14 cellular contexts compared by ENCODE assay signal in genomic region chr7:116259821-116260440, GRCh38. TPM values are rescaled to one million over a fixed set of nuclear protein-coding genes. Genes with fewer than 3 reads are reported as not detected.
A peak's percentile ranks its signal among the peaks of the same experiment; 100 is the strongest.
DNase-seq lines count a peak whose midpoint lies in the region; ATAC-seq, FAIRE-seq and TF ChIP-seq lines count a peak whose summit lies in the region.
"Had no signal": no experiment of that assay in that cellular context is flagged by ENCODE, and none has a peak within 500 bp of the region (broad histone marks: within the 10 kb centered on the region; RNA-seq: fewer than 3 reads in every experiment).

No MANE protein-coding gene starts in this region.

- intact Hi-C loops in right lobe of liver (cut with DNase I) = loop anchor here (5.0 to 10.0 kb wide), 3 partner anchors 265 to 327 kb away; partner anchors contain the start of gene CAV1 (in 2 of the 2)

- TF ChIP-seq POLR2A in H54 (IDR thresholded peaks at IDR 0.05; ENCODE audit: low read depth, low read length) = no peak
- TF ChIP-seq POLR2A in right lobe of liver (IDR thresholded peaks at IDR 0.05) = no peak

- 51% methylated on average over 6 of the region's 6 CpGs for WGBS in SK-N-SH (ENCODE audit: low lambda C conversion rate)
- WGBS in right lobe of liver (ENCODE audit: insufficient coverage, low coverage, low lambda C conversion rate, missing lambda C conversion rate) = 80% methylated on average over 5 of the region's 6 CpGs

- H4K20me1 ChIP-seq in SK-N-SH (ENCODE audit: insufficient read depth) = no peaks in the 10 kb centered on the region

- no peak overlapping the region for H2AFZ ChIP-seq in SK-N-SH (ENCODE audit: low read depth)

- no peaks in the 10 kb centered on the region for H3K27me3 ChIP-seq in SK-N-SH (ENCODE audit: insufficient read depth)
- no peaks in the 10 kb centered on the region for H3K27me3 ChIP-seq in right lobe of liver
- H3K27me3 ChIP-seq: right atrium auricular region had no signal

- DNase-seq in H54 (ENCODE audit: insufficient read length, low spot score) (no peak), SK-N-SH (no peak), fibroblast of the aortic adventitia (ENCODE audit: low read depth) (peak; percentile 72), stromal cell of bone marrow (ENCODE audit: low read depth) (peak; percentile 35), mesenteric fat pad (ENCODE audit: low spot score) (no peak), occipital lobe (lab: John Stamatoyannopoulos, UW) (no peak), NCI-H1092 (lab: John Stamatoyannopoulos, UW) (no peak), right lobe of liver (no peak)
- DNase-seq: activated CD4-positive, alpha-beta T cell treated with anti-CD3 and anti-CD28 coated beads, Interleukin-2, amount 10 ng/mL, durations not matched to agents 24 days and 14 days; activated naive CD4-positive, alpha-beta T cell treated with Interleukin-2 at 50 U/mL for 16 hours; DMS79 treated with DMSO at 0.1 percent for 48 hours; NCI-H1092 treated with DMSO at 0.1 percent for 48 hours had no signal

- no peaks in the 10 kb centered on the region for H3K9me3 ChIP-seq in SK-N-SH
- H3K9me3 ChIP-seq in right lobe of liver = no peaks in the 10 kb centered on the region
- H3K9me3 ChIP-seq: right atrium auricular region, thoracic aorta had no signal

- FAIRE-seq in H54 (lab: Jason Lieb, UNC) = peak; percentile 77

- peaks cover 0 to 21% of the 10 kb centered on the region in 2 experiments for H3K36me3 ChIP-seq in SK-N-SH (replicated peaks in 1 of 2; ENCODE audit: control insufficient read depth in 1 of 2, insufficient read depth in 2 of 2, low read length in 1 of 2)
- peaks cover 0 to 6% (median 0%) of the 10 kb centered on the region in 4 donors for H3K36me3 ChIP-seq in right lobe of liver

- peaks cover 3% of the 10 kb centered on the region for H3F3A ChIP-seq in SK-N-SH (replicated peaks; ENCODE audit: insufficient read depth)

- H3K79me2 ChIP-seq in SK-N-SH (ENCODE audit: insufficient read depth) = no peaks in the 10 kb centered on the region

- H3K4me2 ChIP-seq in SK-N-SH = peak overlapping the region; percentile 8; the same call in 1 of the 2 replicates

- POLR2A ChIA-PET in SK-N-SH (lab: Yijun Ruan, JAX) = no interaction called here

- H3K4me1 ChIP-seq in SK-N-SH (ENCODE audit: control insufficient read depth in 1 of 2, insufficient read depth in 2 of 2, low read depth in 1 of 2, low read length in 1 of 2) (peaks cover 0 to 12% of the 10 kb centered on the region in 2 experiments; a peak in 2 of 4 replicates), right lobe of liver (peaks cover 0 to 4% (median 0%) of the 10 kb centered on the region in 4 donors)

- no peak for TF ChIP-seq RAD21 in SK-N-SH (IDR thresholded peaks at IDR 0.05; ENCODE audit: low read length)

- ATAC-seq in right lobe of liver = no peak

- peak overlapping the region; percentile 22 to 43; a peak in 3 of 4 replicates for H3K27ac ChIP-seq in SK-N-SH (ENCODE audit: low read depth in 2 of 2, low read length in 1 of 2)
- no peak overlapping the region for H3K27ac ChIP-seq in right lobe of liver
- H3K27ac ChIP-seq: right atrium auricular region had no signal

- no peak overlapping the region for H3K9ac ChIP-seq in SK-N-SH

- no peak overlapping the region for H3K4me3 ChIP-seq in SK-N-SH (ENCODE audit: low read depth in 2 of 2, low read length in 1 of 2)
- no peak overlapping the region for H3K4me3 ChIP-seq in fibroblast of the aortic adventitia (ENCODE audit: low read depth, low read length)
- no peak overlapping the region for H3K4me3 ChIP-seq in right lobe of liver
- H3K4me3 ChIP-seq: right atrium auricular region, thoracic aorta had no signal

- no peaks in the 10 kb centered on the region for H3K9me2 ChIP-seq in SK-N-SH

- CTCF ChIA-PET in SK-N-SH (lab: Yijun Ruan, JAX) = interaction anchor here (0.6 to 6.0 kb wide), 27 partner anchors 8 to 360 kb away, joined by 3 to 78 read pairs (median 5); partner anchors contain the start of genes CAV1 and TES

- TF ChIP-seq EP300 in SK-N-SH (IDR thresholded peaks at IDR 0.05; ENCODE audit: borderline replicate concordance in 1 of 2, low read depth in 1 of 2, low read length in 1 of 2) = no peak

- no peak for TF ChIP-seq CTCF in SK-N-SH (IDR thresholded peaks at IDR 0.05)
- TF ChIP-seq CTCF in fibroblast of the aortic adventitia (IDR thresholded peaks at IDR 0.05; ENCODE audit: insufficient read depth, low read length) = no peak
- no peak for TF ChIP-seq CTCF in right lobe of liver (IDR thresholded peaks at IDR 0.05)

TF ChIP-seq in SK-N-SH, 30 proteins besides CTCF, POLR2A, EP300 and RAD21:
- TF ChIP-seq USF2 (IDR thresholded peaks at IDR 0.05; ENCODE audit: borderline replicate concordance, low read depth, low read length) = no peak
- TF ChIP-seq JUND (IDR thresholded peaks at IDR 0.05) = peak; percentile 71
- TF ChIP-seq MXI1 (IDR thresholded peaks at IDR 0.05; ENCODE audit: low read depth, low read length) = no peak
- 0 out of 2 replicates have a peak, but pooled peaks have one; percentile 26 for TF ChIP-seq TCF12 (IDR thresholded peaks at IDR 0.05)
- TF ChIP-seq NFIC (IDR thresholded peaks at IDR 0.05; ENCODE audit: borderline replicate concordance) = no peak
- TF ChIP-seq YY1 (IDR thresholded peaks at IDR 0.05; ENCODE audit: low read depth) = no peak
- no peak for TF ChIP-seq RCOR1 (IDR thresholded peaks at IDR 0.05; ENCODE audit: low read length)
- peak; percentile 75; the same call in 1 of the 2 replicates for TF ChIP-seq FOSL2 (IDR thresholded peaks at IDR 0.05; ENCODE audit: borderline replicate concordance, low read depth)

RNA-seq across cellular contexts. Expression of gene TES, which starts 49.6 kb away (rescaled TPM):
- 9.5 and 15.6 TPM in 2 replicates for polyA plus RNA-seq in SK-N-SH (2012; rRNA removed)
- 12.5 and 13.4 TPM in 2 replicates for polyA plus RNA-seq in SK-N-SH (2012; cell fraction: cytosol; rRNA removed)
- polyA plus RNA-seq in SK-N-SH (2012; cell fraction: nucleus; rRNA removed) = 16.9 and 22.4 TPM in 2 replicates
- total RNA-seq in fibroblast of the aortic adventitia (ENCODE audit: low replicate concordance) = 39.2 and 61.3 TPM in 2 replicates
- 30.3 TPM for total RNA-seq in mesenteric fat pad
- total RNA-seq in occipital lobe = 13.4 TPM
- 10 to 100 TPM in 3 of 6 experiments, 1 to 10 TPM in 3; 6.0 to 22.3 (median 12.5) TPM for total RNA-seq in right lobe of liver

Comparison
In these comparisons a context has a peak if more than half of its experiments do, and no peak if none do; other contexts are left out.
1. DNase-seq: peak in fibroblast of the aortic adventitia (single experiment) and stromal cell of bone marrow (single experiment); none in H54 (single experiment), SK-N-SH (single experiment), mesenteric fat pad (single experiment), occipital lobe (single experiment), NCI-H1092 (single experiment) and right lobe of liver (0 of 3).
2. H3K27ac ChIP-seq: peak in SK-N-SH (2 of 2); none in right lobe of liver (0 of 3).